ENCODE assay signal across 9 cellular contexts in the genomic region with DNA sequence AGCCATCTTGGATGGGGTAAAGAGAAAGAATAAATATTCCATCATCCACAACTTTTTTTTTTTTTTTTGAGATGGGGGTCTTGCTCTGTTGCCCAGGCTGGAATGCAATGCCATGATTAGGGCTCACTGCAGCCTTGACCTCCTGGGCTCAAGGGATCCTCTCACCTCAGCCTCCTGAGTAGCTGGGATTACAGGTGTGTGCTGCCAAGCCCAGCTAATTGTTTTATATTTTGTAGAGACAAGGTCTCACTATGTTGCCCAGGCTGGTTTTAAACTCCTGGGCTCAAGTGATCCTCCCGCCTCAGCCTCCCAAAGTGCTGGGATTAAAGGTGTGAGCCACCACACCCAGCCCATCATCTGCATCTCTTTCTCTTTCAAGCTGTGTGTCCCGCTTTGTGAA. TPM values are rescaled to one million over a fixed set of nuclear protein-coding genes. Genes with fewer than 3 reads are reported as not detected.
DNase-seq lines count a peak whose midpoint lies in the region; ATAC-seq, FAIRE-seq and TF ChIP-seq lines count a peak whose summit lies in the region.
"Not testable (repeated sequence)": the region's sequence is repeated elsewhere in the genome, so short reads cannot be mapped to it uniquely, and the experiment has no call there.
"Had no signal": no experiment of that assay in that cellular context is flagged by ENCODE, and none has a peak within 500 bp of the region (broad histone marks: within the 10 kb centered on the region; RNA-seq: fewer than 3 reads in every experiment).

No MANE protein-coding gene starts in this region.

- intact Hi-C loops in activated B cell treated with CpG ODN at 0.5 μM for 24 hours (cut with micrococcal nuclease); body of pancreas (cut with DNase I); HepG2 (cut with micrococcal nuclease; ENCODE audit: unreplicated experiment); vagina (cut with DNase I): not testable (repeated sequence)
- intact Hi-C loops in gastrocnemius medialis (cut with DNase I; ENCODE audit: low total_unique reads), result loop anchor here (5.0 kb wide), 2 partner anchors 55 to 1100 kb away; no protein-coding TSS in a partner anchor

- not testable (repeated sequence) for H3K36me3 Mint-ChIP-seq in activated B cell treated with CpG ODN at 0.5 μM for 24 hours (ENCODE audit: low read depth)

- CTCF ChIA-PET in activated B cell treated with CpG ODN at 0.5 μM for 24 hours (lab: Charles Lee), result not testable (repeated sequence)
- CTCF ChIA-PET in HepG2 (lab: Yijun Ruan, JAX; ENCODE audit: low intra/inter-chr PET ratio, low total read pairs), result interaction anchor here (4.9 kb wide), 1 partner anchor 20 kb away, joined by 71 read pairs; no protein-coding TSS in a partner anchor

- H3K4me2 ChIP-seq in HepG2 (ENCODE audit: low read depth, low read length), result not testable (repeated sequence)

- not testable (repeated sequence) for H3K9me3 Mint-ChIP-seq in activated B cell treated with CpG ODN at 0.5 μM for 24 hours

- POLR2A ChIA-PET in activated B cell treated with CpG ODN at 0.5 μM for 24 hours (lab: Charles Lee), result interaction anchor here (0.6 kb wide), 1 partner anchor 45 kb away, joined by 5 read pairs; no protein-coding TSS in a partner anchor
- POLR2A ChIA-PET in HepG2 (lab: Yijun Ruan, JAX), result interaction anchor here (1.0 to 1.2 kb wide), 2 partner anchors 12 to 41 kb away, joined by 3 to 4 read pairs; a partner anchor contains a TSS

- not testable (repeated sequence) for TF ChIP-seq POLR2A in body of pancreas (IDR thresholded peaks at IDR 0.05); gastroesophageal sphincter (IDR thresholded peaks at IDR 0.05); HepG2 (IDR thresholded peaks at IDR 0.05; ENCODE audit: insufficient read depth in 1 of 2, low read depth in 2 of 2, low read length in 2 of 2); gastrocnemius medialis (IDR thresholded peaks at IDR 0.05); suprapubic skin (IDR thresholded peaks at IDR 0.05); vagina (IDR thresholded peaks at IDR 0.05)

- not testable (repeated sequence) for H3K27ac Mint-ChIP-seq in activated B cell treated with CpG ODN at 0.5 μM for 24 hours

- TF ChIP-seq CTCF in activated B cell treated with CpG ODN at 0.5 μM for 24 hours (IDR thresholded peaks at IDR 0.05); body of pancreas (IDR thresholded peaks at IDR 0.05); gastroesophageal sphincter (IDR thresholded peaks at IDR 0.05); HepG2 (CRISPR knock-in tag; IDR thresholded peaks at IDR 0.05); gastrocnemius medialis (IDR thresholded peaks at IDR 0.05 in 4 of 5, conservative IDR thresholded peaks at IDR 0.05 in 1 of 5); suprapubic skin (IDR thresholded peaks at IDR 0.05); vagina (IDR thresholded peaks at IDR 0.05): not testable (repeated sequence)

- not testable (repeated sequence) for H2AFZ ChIP-seq in HepG2 (ENCODE audit: low read length)

- H3K36me3 ChIP-seq in body of pancreas (replicated peaks in 1 of 2; ENCODE audit: insufficient read depth in 1 of 2, low read depth in 2 of 2); gastroesophageal sphincter; HepG2 (replicated peaks in 1 of 2; ENCODE audit: control insufficient read depth in 1 of 2, insufficient read depth in 2 of 2, low read length in 2 of 2); gastrocnemius medialis; suprapubic skin; vagina: not testable (repeated sequence)

- H3K9me3 ChIP-seq in body of pancreas; gastroesophageal sphincter; HepG2 (ENCODE audit: low read length); gastrocnemius medialis; suprapubic skin; vagina: not testable (repeated sequence)

- DNase-seq in activated B cell treated with CpG ODN at 0.5 μM for 24 hours (peak; percentile 1), body of pancreas (peak in 1 of 4 donors; percentile 5), mesenteric fat pad (ENCODE audit: low spot score) (peak; percentile 60), gastrocnemius medialis (peak in 1 of 2 donors; percentile 3), suprapubic skin (ENCODE audit: low spot score in 2 of 2) (peak in 1 of 2 donors; percentile 22)
- DNase-seq in HepG2 (ENCODE audit: low spot score); vagina (ENCODE audit: extremely low spot score in 2 of 2): not testable (repeated sequence)

- not testable (repeated sequence) for H3K4me1 Mint-ChIP-seq in activated B cell treated with CpG ODN at 0.5 μM for 24 hours

- not testable (repeated sequence) for H3K79me2 ChIP-seq in HepG2 (ENCODE audit: insufficient read depth, low read length)

- H3K4me3 ChIP-seq in body of pancreas; gastroesophageal sphincter; HepG2 (replicated peaks in 1 of 3; ENCODE audit: insufficient read depth in 1 of 3, low read depth in 2 of 3, low read length in 3 of 3); suprapubic skin; vagina: not testable (repeated sequence)
- H3K4me3 ChIP-seq in gastrocnemius medialis, result peak overlapping the region in 1 of 4 donors; percentile 3

- not testable (repeated sequence) for ATAC-seq in activated B cell treated with CpG ODN at 0.5 μM for 24 hours (ENCODE audit: low read depth); body of pancreas; gastroesophageal sphincter; HepG2; gastrocnemius medialis

- H3K27me3 Mint-ChIP-seq in activated B cell treated with CpG ODN at 0.5 μM for 24 hours, result peaks cover 32% of the 10 kb centered on the region

- in situ Hi-C loops in HepG2 (cut with HindIII; ENCODE audit: extremely low pct_ligation_motif_present, low pct_unique_long_range_greater_than_20kb); gastrocnemius medialis (cut with MboI; ENCODE audit: low sequenced_read_pairs in 4 of 4): not testable (repeated sequence)

- H4K20me1 ChIP-seq in HepG2 (ENCODE audit: insufficient read depth, low read length), result not testable (repeated sequence)

- H3K27me3 ChIP-seq in body of pancreas; gastroesophageal sphincter; HepG2 (ENCODE audit: control insufficient read depth in 1 of 2, insufficient read depth in 2 of 2, low read length in 2 of 2); gastrocnemius medialis; vagina: not testable (repeated sequence)
- H3K27me3 ChIP-seq in suprapubic skin, result peaks cover 23% of the 10 kb centered on the region

- H3K27ac ChIP-seq in body of pancreas, result peak overlapping the region in 3 of 4 donors; percentile 35 to 71 (median 60)
- peak overlapping the region in 3 of 4 donors; percentile 82 to 85 (median 83) for H3K27ac ChIP-seq in gastroesophageal sphincter
- H3K27ac ChIP-seq in HepG2 (ENCODE audit: extremely low read length, insufficient read depth, low read length), result not testable (repeated sequence)
- peak overlapping the region; percentile 34 to 83 (median 78) for H3K27ac ChIP-seq in gastrocnemius medialis
- H3K27ac ChIP-seq in suprapubic skin, result peak overlapping the region; percentile 81
- H3K27ac ChIP-seq in vagina, result peak overlapping the region; percentile 78

- not testable (repeated sequence) for H3K4me3 Mint-ChIP-seq in activated B cell treated with CpG ODN at 0.5 μM for 24 hours

- H3K4me1 ChIP-seq in body of pancreas (peaks cover 68% of the 10 kb centered on the region), gastroesophageal sphincter (peaks cover 6 to 78% (median 49%) of the 10 kb centered on the region in 3 donors), HepG2 (ENCODE audit: insufficient read depth, low read length) (peaks cover 59% of the 10 kb centered on the region), gastrocnemius medialis (peaks cover 47 to 65% of the 10 kb centered on the region in 2 donors), suprapubic skin (peaks cover 77% of the 10 kb centered on the region), vagina (peaks cover 57% of the 10 kb centered on the region)

- TF ChIP-seq RAD21 in HepG2 (CRISPR knock-in tag; IDR thresholded peaks at IDR 0.05), result not testable (repeated sequence)

- BruUV-seq in HepG2 (replicated peaks; lab: Mats Ljungman, UMichigan), result not testable (repeated sequence)

- WGBS in body of pancreas, 2 donors, result 91 to 100% methylated on average over 2 of the region's 2 CpGs
- 100% methylated on average over 1 of the region's 2 CpGs; no CpG with 5 or more reads in 1 of the 2 donors for WGBS in gastroesophageal sphincter (ENCODE audit: low coverage in 1 of 2), 2 donors
- WGBS in HepG2 (ENCODE audit: low lambda C conversion rate), result 83% methylated on average over 2 of the region's 2 CpGs
- 94% methylated on average over 2 of the region's 2 CpGs for WGBS in suprapubic skin

- H3K9ac ChIP-seq in HepG2 (ENCODE audit: insufficient read depth, low read depth, low read length), result not testable (repeated sequence)

- not testable (repeated sequence) for FAIRE-seq in HepG2 (lab: Jason Lieb, UNC)

- not testable (repeated sequence) for TF ChIP-seq EP300 in gastroesophageal sphincter (IDR thresholded peaks at IDR 0.05); HepG2 (IDR thresholded peaks at IDR 0.05; ENCODE audit: low read depth in 2 of 2, low read length in 2 of 2); HepG2 (CRISPR knock-in tag; IDR thresholded peaks at IDR 0.05; ENCODE audit: borderline replicate concordance); suprapubic skin (IDR thresholded peaks at IDR 0.05)

RNA-seq across cellular contexts. Expression of a gene that starts 2.0 kb away (rescaled TPM):
- not detected in 2 replicates for total RNA-seq in activated B cell treated with CpG ODN at 0.5 μM for 24 hours
- 10 to 100 TPM in 1 of 2 donors, 1 to 10 TPM in 1; 8.3 to 50.1 TPM for total RNA-seq in body of pancreas
- 10 to 100 TPM; 50.8 to 76.5 (median 72.3) TPM for total RNA-seq in gastroesophageal sphincter
- 0.18 and 0.36 TPM in 2 replicates for total RNA-seq in HepG2 (2016; rRNA removed; fragmentation: Illumina TruSeq; extraction: Trizol)
- 0.30 TPM in 1 of 2 replicates, not detected in the other for total RNA-seq in HepG2 (2016; cell fraction: cytosol; rRNA removed; fragmentation: Illumina TruSeq; extraction: Trizol; ENCODE audit: low read depth)
- total RNA-seq in HepG2 (2016; cell fraction: insoluble cytoplasmic fraction; rRNA removed; fragmentation: Illumina TruSeq; extraction: Trizol), result 0.10 and 0.58 TPM in 2 replicates
- total RNA-seq in HepG2 (2016; cell fraction: membrane; rRNA removed; fragmentation: Illumina TruSeq; extraction: Trizol), result 0.06 and 0.31 TPM in 2 replicates
- 0.56 and 0.90 TPM in 2 replicates for total RNA-seq in HepG2 (2016; cell fraction: nucleus; rRNA removed; fragmentation: Illumina TruSeq; extraction: Trizol)
- 0.86 and 2.1 TPM in 2 replicates for polyA plus RNA-seq in HepG2 (2011; rRNA removed)
- polyA plus RNA-seq in HepG2 (2011; cell fraction: cytosol; rRNA removed), result 0.94 and 1.2 TPM in 2 replicates
- polyA plus RNA-seq in HepG2 (2011; cell fraction: nucleus; rRNA removed), result 1.4 TPM in 2 replicates
- polyA plus RNA-seq in HepG2 (2012), result 1.0 and 1.5 TPM in 2 replicates
- polyA plus RNA-seq in HepG2 (2016; cell fraction: cytosol; fragmentation: Illumina TruSeq; extraction: Trizol; ENCODE audit: low read depth), result 0.08 TPM in 1 of 2 replicates, not detected in the other
- polyA plus RNA-seq in HepG2 (2016; cell fraction: insoluble cytoplasmic fraction; fragmentation: Illumina TruSeq; extraction: Trizol; ENCODE audit: low read depth), result 0.12 and 0.25 TPM in 2 replicates
- 0.09 and 0.17 TPM in 2 replicates for polyA plus RNA-seq in HepG2 (2016; cell fraction: membrane; fragmentation: Illumina TruSeq; extraction: Trizol; ENCODE audit: low read depth)
- polyA plus RNA-seq in HepG2 (2016; cell fraction: nucleus; fragmentation: Illumina TruSeq; extraction: Trizol; ENCODE audit: insufficient read depth, low read depth), result 0.45 and 0.55 TPM in 2 replicates
- 2.2 TPM in 1 of 2 replicates, not detected in the other for polyA minus RNA-seq in HepG2 (2011; rRNA and poly(A)+ RNA removed; ENCODE audit: low replicate concordance)
- polyA minus RNA-seq in HepG2 (2011; cell fraction: cytosol; rRNA and poly(A)+ RNA removed), result 0.59 and 0.70 TPM in 2 replicates
- 1.6 and 2.2 TPM in 2 replicates for polyA minus RNA-seq in HepG2 (2011; cell fraction: nucleus; rRNA and poly(A)+ RNA removed)
- total RNA-seq in mesenteric fat pad, result 563 TPM
- total RNA-seq in gastrocnemius medialis, result 10 to 100 TPM; 11.1 to 38.6 (median 21.2) TPM
- total RNA-seq in suprapubic skin, result 10 to 100 TPM; 15.7 to 38.1 (median 23.5) TPM
- 30.7 TPM for total RNA-seq in vagina
- total RNA-seq: CD4-positive, CD25-positive, alpha-beta regulatory T cell had no signal
- polyA plus RNA-seq: CD4-positive, CD25-positive, alpha-beta regulatory T cell had no signal

RNA-seq across cellular contexts. Expression of a gene that starts 12.4 kb away (rescaled TPM):
- total RNA-seq in activated B cell treated with CpG ODN at 0.5 μM for 24 hours, result 39.3 and 44.6 TPM in 2 replicates
- total RNA-seq in body of pancreas, result 10 to 100 TPM; 12.5 to 17.5 TPM
- total RNA-seq in gastroesophageal sphincter, result 10 to 100 TPM; 11.2 to 30.1 (median 21.6) TPM
- total RNA-seq in HepG2 (2016; rRNA removed; fragmentation: Illumina TruSeq; extraction: Trizol), result 24.9 and 34.1 TPM in 2 replicates
- 4.7 and 7.2 TPM in 2 replicates for total RNA-seq in HepG2 (2016; cell fraction: cytosol; rRNA removed; fragmentation: Illumina TruSeq; extraction: Trizol; ENCODE audit: low read depth)
- total RNA-seq in HepG2 (2016; cell fraction: insoluble cytoplasmic fraction; rRNA removed; fragmentation: Illumina TruSeq; extraction: Trizol), result 22.7 and 35.6 TPM in 2 replicates
- total RNA-seq in HepG2 (2016; cell fraction: membrane; rRNA removed; fragmentation: Illumina TruSeq; extraction: Trizol), result 18.3 and 22.7 TPM in 2 replicates
- total RNA-seq in HepG2 (2016; cell fraction: nucleus; rRNA removed; fragmentation: Illumina TruSeq; extraction: Trizol), result 34.4 and 36.1 TPM in 2 replicates
- polyA plus RNA-seq in HepG2 (2011; rRNA removed), result 42.1 and 42.6 TPM in 2 replicates
- polyA plus RNA-seq in HepG2 (2011; cell fraction: cytosol; rRNA removed), result 32.0 and 42.2 TPM in 2 replicates
- 39.8 and 43.1 TPM in 2 replicates for polyA plus RNA-seq in HepG2 (2011; cell fraction: nucleus; rRNA removed)
- polyA plus RNA-seq in HepG2 (2012), result 25.0 and 32.7 TPM in 2 replicates
- polyA plus RNA-seq in HepG2 (2016; cell fraction: cytosol; fragmentation: Illumina TruSeq; extraction: Trizol; ENCODE audit: low read depth), result 5.6 TPM in 2 replicates
- 23.0 and 24.4 TPM in 2 replicates for polyA plus RNA-seq in HepG2 (2016; cell fraction: insoluble cytoplasmic fraction; fragmentation: Illumina TruSeq; extraction: Trizol; ENCODE audit: low read depth)
- polyA plus RNA-seq in HepG2 (2016; cell fraction: membrane; fragmentation: Illumina TruSeq; extraction: Trizol; ENCODE audit: low read depth), result 13.8 and 16.2 TPM in 2 replicates
- 44.9 and 45.4 TPM in 2 replicates for polyA plus RNA-seq in HepG2 (2016; cell fraction: nucleus; fragmentation: Illumina TruSeq; extraction: Trizol; ENCODE audit: insufficient read depth, low read depth)
- polyA minus RNA-seq in HepG2 (2011; rRNA and poly(A)+ RNA removed; ENCODE audit: low replicate concordance), result 46.8 and 73.3 TPM in 2 replicates
- 34.5 and 40.3 TPM in 2 replicates for polyA minus RNA-seq in HepG2 (2011; cell fraction: cytosol; rRNA and poly(A)+ RNA removed)
- 27.8 and 31.3 TPM in 2 replicates for polyA minus RNA-seq in HepG2 (2011; cell fraction: nucleus; rRNA and poly(A)+ RNA removed)
- total RNA-seq in mesenteric fat pad, result 37.9 TPM
- 10 to 100 TPM; 17.5 to 38.3 (median 26.6) TPM for total RNA-seq in gastrocnemius medialis
- 10 to 100 TPM; 21.8 to 37.4 (median 30.1) TPM for total RNA-seq in suprapubic skin
- 23.1 TPM for total RNA-seq in vagina

RNA-seq across cellular contexts. Expression of a gene that starts 42.2 kb away (rescaled TPM):
- total RNA-seq in activated B cell treated with CpG ODN at 0.5 μM for 24 hours (1.3 and 3.5 TPM in 2 replicates), body of pancreas (100 to 1,000 TPM; 123 to 213 TPM), gastroesophageal sphincter (100 to 1,000 TPM; 101 to 260 (median 166) TPM), HepG2 (2016; rRNA removed; fragmentation: Illumina TruSeq; extraction: Trizol) (116 and 332 TPM in 2 replicates), mesenteric fat pad (417 TPM), gastrocnemius medialis (10 to 100 TPM; 15.0 to 45.9 (median 23.0) TPM), suprapubic skin (100 to 1,000 TPM in 2 of 4 donors, 10 to 100 TPM in 2; 70.2 to 162 (median 105) TPM), vagina (488 TPM)
- 62.3 and 63.4 TPM in 2 replicates for total RNA-seq in HepG2 (2016; cell fraction: cytosol; rRNA removed; fragmentation: Illumina TruSeq; extraction: Trizol; ENCODE audit: low read depth)
- 116 and 342 TPM in 2 replicates for total RNA-seq in HepG2 (2016; cell fraction: insoluble cytoplasmic fraction; rRNA removed; fragmentation: Illumina TruSeq; extraction: Trizol)
- total RNA-seq in HepG2 (2016; cell fraction: membrane; rRNA removed; fragmentation: Illumina TruSeq; extraction: Trizol), result 57.6 and 60.1 TPM in 2 replicates
- total RNA-seq in HepG2 (2016; cell fraction: nucleus; rRNA removed; fragmentation: Illumina TruSeq; extraction: Trizol), result 311 and 384 TPM in 2 replicates
- 137 and 185 TPM in 2 replicates for polyA plus RNA-seq in HepG2 (2011; rRNA removed)
- 89.4 and 111 TPM in 2 replicates for polyA plus RNA-seq in HepG2 (2011; cell fraction: cytosol; rRNA removed)
- polyA plus RNA-seq in HepG2 (2011; cell fraction: nucleus; rRNA removed), result 667 and 704 TPM in 2 replicates
- polyA plus RNA-seq in HepG2 (2012), result 341 and 458 TPM in 2 replicates
- 36.8 and 37.2 TPM in 2 replicates for polyA plus RNA-seq in HepG2 (2016; cell fraction: cytosol; fragmentation: Illumina TruSeq; extraction: Trizol; ENCODE audit: low read depth)
- polyA plus RNA-seq in HepG2 (2016; cell fraction: insoluble cytoplasmic fraction; fragmentation: Illumina TruSeq; extraction: Trizol; ENCODE audit: low read depth), result 103 and 140 TPM in 2 replicates
- polyA plus RNA-seq in HepG2 (2016; cell fraction: membrane; fragmentation: Illumina TruSeq; extraction: Trizol; ENCODE audit: low read depth), result 41.5 and 48.5 TPM in 2 replicates
- 669 and 711 TPM in 2 replicates for polyA plus RNA-seq in HepG2 (2016; cell fraction: nucleus; fragmentation: Illumina TruSeq; extraction: Trizol; ENCODE audit: insufficient read depth, low read depth)
- polyA minus RNA-seq in HepG2 (2011; rRNA and poly(A)+ RNA removed; ENCODE audit: low replicate concordance), result 165 and 565 TPM in 2 replicates
- polyA minus RNA-seq in HepG2 (2011; cell fraction: cytosol; rRNA and poly(A)+ RNA removed), result 316 and 377 TPM in 2 replicates
- polyA minus RNA-seq in HepG2 (2011; cell fraction: nucleus; rRNA and poly(A)+ RNA removed), result 112 and 148 TPM in 2 replicates

RNA-seq across cellular contexts. Expression of a gene that starts 52.7 kb away (rescaled TPM):
- total RNA-seq in activated B cell treated with CpG ODN at 0.5 μM for 24 hours, result 55.0 and 60.1 TPM in 2 replicates
- total RNA-seq in body of pancreas, result 10 to 100 TPM; 24.9 to 50.8 TPM
- total RNA-seq in gastroesophageal sphincter, result 10 to 100 TPM in 3 of 4 donors, 1 to 10 TPM in 1; 8.3 to 46.5 (median 16.2) TPM
- 2.8 and 10.6 TPM in 2 replicates for total RNA-seq in HepG2 (2016; rRNA removed; fragmentation: Illumina TruSeq; extraction: Trizol)
- total RNA-seq in HepG2 (2016; cell fraction: cytosol; rRNA removed; fragmentation: Illumina TruSeq; extraction: Trizol; ENCODE audit: low read depth), result 10.9 and 11.3 TPM in 2 replicates
- total RNA-seq in HepG2 (2016; cell fraction: insoluble cytoplasmic fraction; rRNA removed; fragmentation: Illumina TruSeq; extraction: Trizol), result 2.1 and 11.0 TPM in 2 replicates
- 4.0 and 4.4 TPM in 2 replicates for total RNA-seq in HepG2 (2016; cell fraction: membrane; rRNA removed; fragmentation: Illumina TruSeq; extraction: Trizol)
- total RNA-seq in HepG2 (2016; cell fraction: nucleus; rRNA removed; fragmentation: Illumina TruSeq; extraction: Trizol), result 17.7 and 21.9 TPM in 2 replicates
- polyA plus RNA-seq in HepG2 (2011; rRNA removed), result 18.1 and 30.3 TPM in 2 replicates
- 4.4 and 5.4 TPM in 2 replicates for polyA plus RNA-seq in HepG2 (2011; cell fraction: cytosol; rRNA removed)
- 327 and 364 TPM in 2 replicates for polyA plus RNA-seq in HepG2 (2011; cell fraction: nucleus; rRNA removed)
- polyA plus RNA-seq in HepG2 (2012), result 25.6 and 35.5 TPM in 2 replicates
- 0.50 and 0.71 TPM in 2 replicates for polyA plus RNA-seq in HepG2 (2016; cell fraction: cytosol; fragmentation: Illumina TruSeq; extraction: Trizol; ENCODE audit: low read depth)
- 3.3 and 4.0 TPM in 2 replicates for polyA plus RNA-seq in HepG2 (2016; cell fraction: insoluble cytoplasmic fraction; fragmentation: Illumina TruSeq; extraction: Trizol; ENCODE audit: low read depth)
- polyA plus RNA-seq in HepG2 (2016; cell fraction: membrane; fragmentation: Illumina TruSeq; extraction: Trizol; ENCODE audit: low read depth), result 1.3 and 1.4 TPM in 2 replicates
- 64.3 and 73.5 TPM in 2 replicates for polyA plus RNA-seq in HepG2 (2016; cell fraction: nucleus; fragmentation: Illumina TruSeq; extraction: Trizol; ENCODE audit: insufficient read depth, low read depth)
- 27.1 and 30.9 TPM in 2 replicates for polyA minus RNA-seq in HepG2 (2011; rRNA and poly(A)+ RNA removed; ENCODE audit: low replicate concordance)
- polyA minus RNA-seq in HepG2 (2011; cell fraction: cytosol; rRNA and poly(A)+ RNA removed), result 4.3 and 5.1 TPM in 2 replicates
- 56.1 and 79.6 TPM in 2 replicates for polyA minus RNA-seq in HepG2 (2011; cell fraction: nucleus; rRNA and poly(A)+ RNA removed)
- 38.8 TPM for total RNA-seq in mesenteric fat pad
- total RNA-seq in gastrocnemius medialis, result 10 to 100 TPM in 2 of 4 donors, 1 to 10 TPM in 2; 5.1 to 14.2 (median 9.3) TPM
- 10 to 100 TPM; 20.6 to 87.6 (median 38.4) TPM for total RNA-seq in suprapubic skin
- total RNA-seq in vagina, result 13.8 TPM
